ENCODE assay signal across 8 cellular contexts in genomic region chr3:12841970-12842328, GRCh38. TPM values are rescaled to one million over a fixed set of nuclear protein-coding genes. Genes with fewer than 3 reads are reported as not detected.
DNase-seq lines count a peak whose midpoint lies in the region; ATAC-seq, FAIRE-seq and TF ChIP-seq lines count a peak whose summit lies in the region.

No MANE protein-coding gene starts in this region.

- H3K4me2 ChIP-seq in A549 = peak overlapping the region; percentile 72
- no peak overlapping the region for H3K4me2 ChIP-seq in GM23338

- H3K27ac ChIP-seq in A549 = peak overlapping the region; percentile 95 to 97
- no peak overlapping the region for H3K27ac ChIP-seq in GM23338 (ENCODE audit: low read depth)

- no peak for TF ChIP-seq POLR2A in A549 (IDR thresholded peaks at IDR 0.05; ENCODE audit: low read length)

- H3K9me3 Mint-ChIP-seq in GM23338 (peaks cover 18% of the 10 kb centered on the region), mesothelial cell of epicardium (no peaks in the 10 kb centered on the region)
- H3K9me3 Mint-ChIP-seq in activated naive CD8-positive, alpha-beta T cell (ENCODE audit: low read depth) = no peaks in the 10 kb centered on the region

- H4K20me1 ChIP-seq in GM23338 (replicated peaks; ENCODE audit: insufficient read depth) = peaks cover 36% of the 10 kb centered on the region

- peaks cover 60% of the 10 kb centered on the region for H3K36me3 Mint-ChIP-seq in GM23338 (ENCODE audit: low read depth)
- H3K36me3 Mint-ChIP-seq in activated naive CD8-positive, alpha-beta T cell = peaks cover 33% of the 10 kb centered on the region
- peaks cover 18% of the 10 kb centered on the region for H3K36me3 Mint-ChIP-seq in mesothelial cell of epicardium

- TF ChIP-seq CTCF in A549 (IDR thresholded peaks at IDR 0.05) (no peak; the same call in 2 of the 3 replicates), GM23338 (conservative IDR thresholded peaks at IDR 0.05; ENCODE audit: low read depth in 2 of 2) (no peak; a peak in 1 of 4 replicates), mesothelial cell of epicardium (IDR thresholded peaks at IDR 0.05; ENCODE audit: unreplicated experiment) (peak; percentile 1)

- H3K4me3 Mint-ChIP-seq in GM23338 (peak overlapping the region; percentile 99; the same call in 2 of the 3 replicates), mesothelial cell of epicardium (peak overlapping the region; percentile 100)
- H3K4me3 Mint-ChIP-seq in activated naive CD8-positive, alpha-beta T cell = peak overlapping the region; percentile 97

- peak overlapping the region; percentile 98 for H3K4me3 ChIP-seq in A549
- no peak overlapping the region for H3K4me3 ChIP-seq in GM23338

- peaks cover 39% of the 10 kb centered on the region for H3F3A ChIP-seq in GM23338 (replicated peaks; ENCODE audit: low read depth)

- H3K4me1 ChIP-seq in A549 = peaks cover 29% of the 10 kb centered on the region
- H3K4me1 ChIP-seq in GM23338 (ENCODE audit: insufficient read depth) = peaks cover 33% of the 10 kb centered on the region

- no peak for DNase-seq in A549 (ENCODE audit: low read depth in 1 of 2, low spot score in 1 of 2)
- DNase-seq in GM23338 (ENCODE audit: low spot score) = no peak
- no peak for DNase-seq in mesothelial cell of epicardium (ENCODE audit: low spot score in 2 of 2, unreplicated experiment in 2 of 2)
- no peak for DNase-seq in dermis blood vessel endothelial cell
- no peak for DNase-seq in hippocampal formation (lab: John Stamatoyannopoulos, UW)
- no peak for DNase-seq in T1000 (lab: John Stamatoyannopoulos, UW)
- no peak for DNase-seq in activated effector memory CD4-positive, alpha-beta T cell treated with anti-CD3 and anti-CD28 coated beads, Interleukin-2, amount 50 U/mL, for 16 hours

- ATAC-seq in A549 (peak; percentile 3 to 11; a peak in 3 of 6 replicates), GM23338 (no peak)

- no peak overlapping the region for H3K27ac Mint-ChIP-seq in GM23338
- peak overlapping the region; percentile 100 for H3K27ac Mint-ChIP-seq in activated naive CD8-positive, alpha-beta T cell
- H3K27ac Mint-ChIP-seq in mesothelial cell of epicardium = peak overlapping the region; percentile 100

- no peaks in the 10 kb centered on the region for H3K9me3 ChIP-seq in A549

- no peak for TF ChIP-seq EP300 in A549 (IDR thresholded peaks at IDR 0.05)

- no peaks in the 10 kb centered on the region for H3K9me2 ChIP-seq in GM23338 (ENCODE audit: insufficient read depth)

- peaks cover 21% of the 10 kb centered on the region for H3K27me3 Mint-ChIP-seq in GM23338 (ENCODE audit: insufficient read depth, low read depth, poor library complexity)
- H3K27me3 Mint-ChIP-seq in activated naive CD8-positive, alpha-beta T cell = no peaks in the 10 kb centered on the region
- no peaks in the 10 kb centered on the region for H3K27me3 Mint-ChIP-seq in mesothelial cell of epicardium (ENCODE audit: low read depth)

- peaks cover 43% of the 10 kb centered on the region for H3K4me1 Mint-ChIP-seq in GM23338
- peaks cover 31% of the 10 kb centered on the region for H3K4me1 Mint-ChIP-seq in activated naive CD8-positive, alpha-beta T cell (ENCODE audit: low read depth)
- peaks cover 37% of the 10 kb centered on the region for H3K4me1 Mint-ChIP-seq in mesothelial cell of epicardium

- H3K27me3 ChIP-seq in GM23338 (ENCODE audit: insufficient read depth) = no peaks in the 10 kb centered on the region

- no peak for TF ChIP-seq RAD21 in A549 (conservative IDR thresholded peaks at IDR 0.05 in 1 of 2, IDR thresholded peaks at IDR 0.05 in 1 of 2)

- CTCF ChIA-PET in A549 (lab: Yijun Ruan, JAX) = interaction anchor here (0.5 to 3.5 kb wide), 34 partner anchors 10 to 710 kb away, joined by 3 to 47 read pairs (median 4); no protein-coding TSS in a partner anchor

- H2AFZ ChIP-seq in GM23338 = no peak overlapping the region

- peaks cover 44% of the 10 kb centered on the region for H3K79me2 ChIP-seq in GM23338 (replicated peaks; ENCODE audit: insufficient read depth)

- POLR2A ChIA-PET in A549 (lab: Yijun Ruan, JAX) = interaction anchor here (0.5 to 2.4 kb wide), 16 partner anchors 9 to 1241 kb away, joined by 3 to 20 read pairs (median 4); no protein-coding TSS in a partner anchor

- FAIRE-seq in A549 (lab: Jason Lieb, UNC) = no peak

- peaks cover 39% of the 10 kb centered on the region for H3K36me3 ChIP-seq in GM23338 (ENCODE audit: insufficient read depth)

- WGBS in A549 (ENCODE audit: missing lambda C conversion rate) = 7% methylated on average over 7 of the region's 7 CpGs

TF ChIP-seq in A549, 52 proteins besides CTCF, POLR2A, EP300 and RAD21:
- TF ChIP-seq EHF (CRISPR knock-in tag; IDR thresholded peaks at IDR 0.05) (no peak), CHD4 (IDR thresholded peaks at IDR 0.05; ENCODE audit: borderline replicate concordance) (peak; percentile 93; the same call in 1 of the 2 replicates), KDM1A (IDR thresholded peaks at IDR 0.05; ENCODE audit: low read depth) (0 out of 2 replicates have a peak, but pooled peaks have one; percentile 80)

TF ChIP-seq in GM23338, 12 proteins besides CTCF, POLR2A, EP300 and RAD21 (continues in another document):
- TF ChIP-seq ZNF114 (CRISPR knock-in tag; IDR thresholded peaks at IDR 0.05) (no peak), CREB1 (CRISPR knock-in tag; IDR thresholded peaks at IDR 0.05; ENCODE audit: low read depth) (no peak), ZNF331 (CRISPR knock-in tag; IDR thresholded peaks at IDR 0.05; ENCODE audit: low read depth) (no peak), STAT1 (IDR thresholded peaks at IDR 0.05; ENCODE audit: unreplicated experiment) (no peak), REST (IDR thresholded peaks at IDR 0.05; ENCODE audit: unreplicated experiment) (no peak), ETS1 (IDR thresholded peaks at IDR 0.05) (no peak), EZH2phosphoT487 (IDR thresholded peaks at IDR 0.05; ENCODE audit: unreplicated experiment) (no peak), JUNB (IDR thresholded peaks at IDR 0.05; ENCODE audit: unreplicated experiment) (no peak)

RNA-seq across cellular contexts. Expression of gene RPL32, which starts 0.6 kb away (rescaled TPM):
- polyA plus RNA-seq in A549 (2011; rRNA removed) (2,852 and 3,429 TPM in 2 replicates), A549 (2017; fragmentation: RNase III; extraction: RNeasy Plus Mini Kit Qiagen cat#74134 plus additional on column Dnase treatment) (2,144 to 2,316 TPM (median 2,167 TPM) in 3 replicates), GM23338 (2016; fragmentation: Nextera tagmentation; extraction: Ambion mirVana) (2,550 and 2,858 TPM in 2 replicates)
- polyA plus RNA-seq in A549 (2012; cell fraction: cytosol; rRNA removed) = 2,068 and 2,204 TPM in 2 replicates
- polyA plus RNA-seq in A549 (2012; cell fraction: nucleus; rRNA removed) = 454 and 476 TPM in 2 replicates
- 916 and 1,159 TPM in 2 replicates for polyA minus RNA-seq in A549 (2011; rRNA and poly(A)+ RNA removed)
- 561 and 772 TPM in 2 replicates for total RNA-seq in GM23338 (2014; rRNA removed; shearing (Covaris generic))
- total RNA-seq in mesothelial cell of epicardium (1,710 to 1,896 TPM (median 1,851 TPM) in 3 replicates), dermis blood vessel endothelial cell (632 and 1,383 TPM in 2 replicates)

RNA-seq across cellular contexts. Expression of gene CAND2, which starts 45.5 kb away (rescaled TPM):
- polyA plus RNA-seq in A549 (2011; rRNA removed) (0.72 and 0.91 TPM in 2 replicates), A549 (2017; fragmentation: RNase III; extraction: RNeasy Plus Mini Kit Qiagen cat#74134 plus additional on column Dnase treatment) (0.67 to 1.0 TPM (median 0.84 TPM) in 3 replicates), GM23338 (2016; fragmentation: Nextera tagmentation; extraction: Ambion mirVana) (4.5 and 5.6 TPM in 2 replicates)
- 0.79 and 1.1 TPM in 2 replicates for polyA plus RNA-seq in A549 (2012; cell fraction: cytosol; rRNA removed)
- polyA plus RNA-seq in A549 (2012; cell fraction: nucleus; rRNA removed) = 2.3 and 3.1 TPM in 2 replicates
- polyA minus RNA-seq in A549 (2011; rRNA and poly(A)+ RNA removed) = 1.4 and 4.9 TPM in 2 replicates
- 16.5 and 20.5 TPM in 2 replicates for total RNA-seq in GM23338 (2014; rRNA removed; shearing (Covaris generic))
- total RNA-seq in mesothelial cell of epicardium (13.2 to 14.4 TPM (median 14.0 TPM) in 3 replicates), dermis blood vessel endothelial cell (2.2 and 2.4 TPM in 2 replicates)
